ENCODE assay signal across 8 cellular contexts in genomic region chr11:19905280-19905853, GRCh38.
DNase-seq lines count a peak whose midpoint lies in the region; ATAC-seq and TF ChIP-seq lines count a peak whose summit lies in the region.

No MANE protein-coding gene starts in this region.

- no peaks in the 10 kb centered on the region for H3K9me3 Mint-ChIP-seq in activated naive CD8-positive, alpha-beta T cell treated with anti-CD3 and anti-CD28 coated beads, Interleukin-2, amount 50 U/mL, for 24 hours

- ATAC-seq in activated naive CD8-positive, alpha-beta T cell treated with anti-CD3 and anti-CD28 coated beads, Interleukin-2, amount 50 U/mL, for 24 hours = no peak
- no peak for ATAC-seq in GM19397 (IDR thresholded peaks at IDR 0.05; ENCODE audit: unreplicated experiment)

- no peaks in the 10 kb centered on the region for H3K36me3 Mint-ChIP-seq in activated naive CD8-positive, alpha-beta T cell treated with anti-CD3 and anti-CD28 coated beads, Interleukin-2, amount 50 U/mL, for 24 hours (ENCODE audit: low read depth)

- H3K4me3 ChIP-seq in left ventricle myocardium inferior = no peak overlapping the region

- no peak overlapping the region for H3K4me3 Mint-ChIP-seq in activated naive CD8-positive, alpha-beta T cell treated with anti-CD3 and anti-CD28 coated beads, Interleukin-2, amount 50 U/mL, for 24 hours

- intact Hi-C loops in left ventricle myocardium inferior (cut with micrococcal nuclease) = no loop called here

- H3K36me3 ChIP-seq in left ventricle myocardium inferior = no peaks in the 10 kb centered on the region

- no peak overlapping the region for H3K27ac ChIP-seq in left ventricle myocardium inferior (replicated peaks)

- DNase-seq in D341Med (ENCODE audit: low spot score) (peak; percentile 49), LoVo (ENCODE audit: low spot score) (peak; percentile 25), SW480 (ENCODE audit: low spot score) (peak; percentile 33), left ventricle myocardium inferior (no peak), superior temporal gyrus (ENCODE audit: extremely low spot score) (peak; percentile 83)
- DNase-seq in activated naive CD8-positive, alpha-beta T cell treated with anti-CD3 and anti-CD28 coated beads, Interleukin-2, amount 50 U/mL, for 24 hours = no peak
- no peak for DNase-seq in central memory CD4-positive, alpha-beta T cell

- H3K4me1 Mint-ChIP-seq in activated naive CD8-positive, alpha-beta T cell treated with anti-CD3 and anti-CD28 coated beads, Interleukin-2, amount 50 U/mL, for 24 hours = no peaks in the 10 kb centered on the region

- no peaks in the 10 kb centered on the region for H3K9me3 ChIP-seq in left ventricle myocardium inferior (replicated peaks)

- H3K27me3 ChIP-seq in left ventricle myocardium inferior (ENCODE audit: low read depth) = no peaks in the 10 kb centered on the region

- peaks cover 19% of the 10 kb centered on the region for H3K4me1 ChIP-seq in left ventricle myocardium inferior

- TF ChIP-seq CTCF in left ventricle myocardium inferior (IDR thresholded peaks at IDR 0.05; ENCODE audit: borderline replicate concordance) = peak; percentile 64

- H3K27ac Mint-ChIP-seq in activated naive CD8-positive, alpha-beta T cell treated with anti-CD3 and anti-CD28 coated beads, Interleukin-2, amount 50 U/mL, for 24 hours = no peak overlapping the region

- no peaks in the 10 kb centered on the region for H3K27me3 Mint-ChIP-seq in activated naive CD8-positive, alpha-beta T cell treated with anti-CD3 and anti-CD28 coated beads, Interleukin-2, amount 50 U/mL, for 24 hours

Comparison
In these comparisons a context has a peak if more than half of its experiments do, and no peak if none do; other contexts are left out.
1. DNase-seq: peak in D341Med (single experiment), LoVo (single experiment), SW480 (single experiment) and superior temporal gyrus (single experiment); none in left ventricle myocardium inferior (single experiment), activated naive CD8-positive, alpha-beta T cell treated with anti-CD3 and anti-CD28 coated beads, Interleukin-2, amount 50 U/mL, for 24 hours (single experiment) and central memory CD4-positive, alpha-beta T cell (single experiment).